In the genomic region with DNA sequence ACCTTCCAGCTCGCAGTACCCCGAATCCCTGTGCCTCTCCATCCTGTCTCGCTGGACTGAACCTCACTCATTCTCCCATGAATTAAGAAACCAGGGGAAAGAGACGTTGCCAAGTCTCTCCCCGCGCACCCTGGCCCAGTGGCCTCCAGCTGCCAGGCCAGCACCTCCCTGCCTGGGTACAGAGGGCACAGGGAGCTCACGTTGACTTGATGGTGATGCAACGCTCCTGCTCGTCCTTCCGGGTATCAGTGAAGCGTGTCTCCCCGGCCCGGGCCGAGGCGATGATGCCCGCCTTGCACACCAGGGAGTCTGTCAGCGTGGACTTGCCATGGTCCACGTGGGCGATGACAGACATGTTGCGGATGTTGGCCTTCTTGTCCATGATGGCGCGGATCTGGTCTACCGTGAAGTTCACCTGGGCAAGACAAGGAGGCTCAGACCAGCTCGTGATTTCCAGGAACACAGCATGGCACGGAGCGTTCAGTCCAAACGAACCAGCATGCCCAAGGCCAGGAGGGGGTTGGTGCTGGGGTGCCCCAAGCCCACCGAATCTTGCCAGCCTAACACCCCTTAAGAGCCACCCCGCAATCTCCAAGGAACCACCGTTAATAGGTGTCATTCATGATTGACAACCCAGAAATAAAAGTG, we compare ENCODE assay signal across 8 cellular contexts. TPM values are rescaled to one million over a fixed set of nuclear protein-coding genes. Genes with fewer than 3 reads are reported as not detected.
DNase-seq lines count a peak whose midpoint lies in the region; ATAC-seq and TF ChIP-seq lines count a peak whose summit lies in the region.

No MANE protein-coding gene starts in this region.

- BruUV-seq in MCF 10A (replicated peaks; lab: Mats Ljungman, UMichigan), result no TSS peak

- H3K9ac ChIP-seq in liver (ENCODE audit: low read depth in 1 of 2, low read length in 2 of 2), result peak overlapping the region; percentile 84 to 99

- no peak for TF ChIP-seq POLR2A in thyroid gland (IDR thresholded peaks at IDR 0.05)

- no peak for ATAC-seq in GM19023 (IDR thresholded peaks at IDR 0.05; ENCODE audit: unreplicated experiment)
- ATAC-seq in GM18867 (IDR thresholded peaks at IDR 0.05; ENCODE audit: unreplicated experiment), result no peak
- no peak for ATAC-seq in GM21825 (IDR thresholded peaks at IDR 0.05; ENCODE audit: unreplicated experiment)

- intact Hi-C loops in MCF 10A (cut with micrococcal nuclease) (loop anchor here (2.0 kb wide), 1 partner anchor 13 kb away; a partner anchor contains a TSS), thyroid gland (cut with DNase I) (loop anchor here (10.0 kb wide), 1 partner anchor 201 kb away; a partner anchor contains a TSS)

- peaks cover 0 to 38% (median 31%) of the 10 kb centered on the region in 4 donors for H3K4me1 ChIP-seq in liver (ENCODE audit: control insufficient read depth in 4 of 4, insufficient read depth in 4 of 4, low read length in 3 of 4)
- peaks cover 24 to 40% of the 10 kb centered on the region in 2 donors for H3K4me1 ChIP-seq in thyroid gland

- peak overlapping the region; percentile 91 to 97 for H3K27ac ChIP-seq in liver (ENCODE audit: low read depth in 1 of 2, low read length in 2 of 2)
- H3K27ac ChIP-seq in thyroid gland, result peak overlapping the region in 2 of 3 donors; percentile 98 to 99

- H3K9me3 ChIP-seq in liver (ENCODE audit: control insufficient read depth in 4 of 4, low read length in 3 of 4) (no peaks in the 10 kb centered on the region), thyroid gland (no peaks in the 10 kb centered on the region)

- H3K27me3 Mint-ChIP-seq in MCF 10A (ENCODE audit: insufficient read depth, unreplicated experiment), result no peaks in the 10 kb centered on the region

- H3K27ac Mint-ChIP-seq in MCF 10A (ENCODE audit: low read depth, unreplicated experiment), result peak overlapping the region; percentile 90

- no peaks in the 10 kb centered on the region for H3K27me3 ChIP-seq in liver (ENCODE audit: control insufficient read depth in 4 of 4, insufficient read depth in 4 of 4, low read length in 3 of 4)
- H3K27me3 ChIP-seq in thyroid gland, result no peaks in the 10 kb centered on the region

- TF ChIP-seq RAD21 in liver (IDR thresholded peaks at IDR 0.05), result no peak

- POLR2A ChIA-PET in MCF 10A (lab: Yijun Ruan, JAX), result interaction anchor here (0.8 to 8.9 kb wide), 13 partner anchors 8 to 842 kb away, joined by 3 to 245 read pairs (median 6); a partner anchor contains a TSS

- no peaks in the 10 kb centered on the region for H3K9me3 Mint-ChIP-seq in MCF 10A (ENCODE audit: unreplicated experiment)

- H3K36me3 ChIP-seq in liver (ENCODE audit: control insufficient read depth in 4 of 4, insufficient read depth in 3 of 4, low read depth in 1 of 4, low read length in 3 of 4) (peaks cover 35 to 48% (median 45%) of the 10 kb centered on the region in 4 donors), thyroid gland (peaks cover 50 to 51% of the 10 kb centered on the region in 2 donors)

- 8% methylated on average over 30 of the region's 30 CpGs for WGBS in liver
- WGBS in thyroid gland, 2 donors, result 34 to 47% methylated on average over 10 to 24 of the region's 30 CpGs

- TF ChIP-seq CTCF in MCF 10A (IDR thresholded peaks at IDR 0.05; ENCODE audit: unreplicated experiment), result no peak
- TF ChIP-seq CTCF in liver (IDR thresholded peaks at IDR 0.05; ENCODE audit: low read depth, low read length, missing input control), result no peak
- no peak for TF ChIP-seq CTCF in thyroid gland (IDR thresholded peaks at IDR 0.05)

- peaks cover 65% of the 10 kb centered on the region for H3K36me3 Mint-ChIP-seq in MCF 10A (ENCODE audit: insufficient read depth, unreplicated experiment)

- peak overlapping the region; percentile 95 for H3K4me3 Mint-ChIP-seq in MCF 10A (ENCODE audit: unreplicated experiment)

- CTCF ChIA-PET in MCF 10A (lab: Yijun Ruan, JAX), result interaction anchor here (1.3 to 2.7 kb wide), 3 partner anchors 9 to 132 kb away, joined by 3 to 15 read pairs (median 4); a partner anchor contains a TSS

- H3K4me3 ChIP-seq in GM08714 (ENCODE audit: low read length) (peak overlapping the region; percentile 91), liver (ENCODE audit: low read depth in 1 of 3, low read length in 3 of 3) (peak overlapping the region; percentile 74 to 99 (median 98)), thyroid gland (replicated peaks in 1 of 3) (peak overlapping the region; percentile 74 to 100 (median 85))

- DNase-seq in NAMALWA (ENCODE audit: low spot score) (peak; percentile 69), MCF 10A (ENCODE audit: unreplicated experiment) (peak; percentile 61), thyroid gland (peak; percentile 37 to 39)

- H3K4me1 Mint-ChIP-seq in MCF 10A (ENCODE audit: insufficient read depth, unreplicated experiment), result peaks cover 29% of the 10 kb centered on the region

TF ChIP-seq in liver, 16 proteins besides CTCF, POLR2A, EP300 and RAD21:
- TF ChIP-seq EGR1 (IDR thresholded peaks at IDR 0.05; ENCODE audit: low read depth in 2 of 2) (no peak), GABPA (IDR thresholded peaks at IDR 0.05 in 1 of 2, conservative IDR thresholded peaks at IDR 0.05 in 1 of 2) (peak in 1 of 2 donors; percentile 76), RXRA (IDR thresholded peaks at IDR 0.05) (peak; percentile 89), JUND (IDR thresholded peaks at IDR 0.05) (peak in 1 of 2 donors; percentile 21), TAF1 (conservative IDR thresholded peaks at IDR 0.05) (no peak), HNF4A (conservative IDR thresholded peaks at IDR 0.05) (peak; percentile 85 to 92), HNF4G (IDR thresholded peaks at IDR 0.05) (no peak), NR2F2 (IDR thresholded peaks at IDR 0.05) (no peak), FOXA2 (IDR thresholded peaks at IDR 0.05) (no peak), SP1 (IDR thresholded peaks at IDR 0.05) (peak; percentile 82), FOXA1 (IDR thresholded peaks at IDR 0.05) (no peak), YY1 (IDR thresholded peaks at IDR 0.05) (peak; percentile 85)
- TF ChIP-seq, protein P1, sequence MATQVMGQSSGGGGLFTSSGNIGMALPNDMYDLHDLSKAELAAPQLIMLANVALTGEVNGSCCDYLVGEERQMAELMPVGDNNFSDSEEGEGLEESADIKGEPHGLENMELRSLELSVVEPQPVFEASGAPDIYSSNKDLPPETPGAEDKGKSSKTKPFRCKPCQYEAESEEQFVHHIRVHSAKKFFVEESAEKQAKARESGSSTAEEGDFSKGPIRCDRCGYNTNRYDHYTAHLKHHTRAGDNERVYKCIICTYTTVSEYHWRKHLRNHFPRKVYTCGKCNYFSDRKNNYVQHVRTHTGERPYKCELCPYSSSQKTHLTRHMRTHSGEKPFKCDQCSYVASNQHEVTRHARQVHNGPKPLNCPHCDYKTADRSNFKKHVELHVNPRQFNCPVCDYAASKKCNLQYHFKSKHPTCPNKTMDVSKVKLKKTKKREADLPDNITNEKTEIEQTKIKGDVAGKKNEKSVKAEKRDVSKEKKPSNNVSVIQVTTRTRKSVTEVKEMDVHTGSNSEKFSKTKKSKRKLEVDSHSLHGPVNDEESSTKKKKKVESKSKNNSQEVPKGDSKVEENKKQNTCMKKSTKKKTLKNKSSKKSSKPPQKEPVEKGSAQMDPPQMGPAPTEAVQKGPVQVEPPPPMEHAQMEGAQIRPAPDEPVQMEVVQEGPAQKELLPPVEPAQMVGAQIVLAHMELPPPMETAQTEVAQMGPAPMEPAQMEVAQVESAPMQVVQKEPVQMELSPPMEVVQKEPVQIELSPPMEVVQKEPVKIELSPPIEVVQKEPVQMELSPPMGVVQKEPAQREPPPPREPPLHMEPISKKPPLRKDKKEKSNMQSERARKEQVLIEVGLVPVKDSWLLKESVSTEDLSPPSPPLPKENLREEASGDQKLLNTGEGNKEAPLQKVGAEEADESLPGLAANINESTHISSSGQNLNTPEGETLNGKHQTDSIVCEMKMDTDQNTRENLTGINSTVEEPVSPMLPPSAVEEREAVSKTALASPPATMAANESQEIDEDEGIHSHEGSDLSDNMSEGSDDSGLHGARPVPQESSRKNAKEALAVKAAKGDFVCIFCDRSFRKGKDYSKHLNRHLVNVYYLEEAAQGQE (IDR thresholded peaks at IDR 0.05), result peak; percentile 59
- TF ChIP-seq, protein P2, sequence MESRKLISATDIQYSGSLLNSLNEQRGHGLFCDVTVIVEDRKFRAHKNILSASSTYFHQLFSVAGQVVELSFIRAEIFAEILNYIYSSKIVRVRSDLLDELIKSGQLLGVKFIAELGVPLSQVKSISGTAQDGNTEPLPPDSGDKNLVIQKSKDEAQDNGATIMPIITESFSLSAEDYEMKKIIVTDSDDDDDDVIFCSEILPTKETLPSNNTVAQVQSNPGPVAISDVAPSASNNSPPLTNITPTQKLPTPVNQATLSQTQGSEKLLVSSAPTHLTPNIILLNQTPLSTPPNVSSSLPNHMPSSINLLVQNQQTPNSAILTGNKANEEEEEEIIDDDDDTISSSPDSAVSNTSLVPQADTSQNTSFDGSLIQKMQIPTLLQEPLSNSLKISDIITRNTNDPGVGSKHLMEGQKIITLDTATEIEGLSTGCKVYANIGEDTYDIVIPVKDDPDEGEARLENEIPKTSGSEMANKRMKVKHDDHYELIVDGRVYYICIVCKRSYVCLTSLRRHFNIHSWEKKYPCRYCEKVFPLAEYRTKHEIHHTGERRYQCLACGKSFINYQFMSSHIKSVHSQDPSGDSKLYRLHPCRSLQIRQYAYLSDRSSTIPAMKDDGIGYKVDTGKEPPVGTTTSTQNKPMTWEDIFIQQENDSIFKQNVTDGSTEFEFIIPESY (IDR thresholded peaks at IDR 0.05), result no peak
- TF ChIP-seq, protein P3, sequence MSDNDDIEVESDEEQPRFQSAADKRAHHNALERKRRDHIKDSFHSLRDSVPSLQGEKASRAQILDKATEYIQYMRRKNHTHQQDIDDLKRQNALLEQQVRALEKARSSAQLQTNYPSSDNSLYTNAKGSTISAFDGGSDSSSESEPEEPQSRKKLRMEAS (IDR thresholded peaks at IDR 0.05), result no peak
- TF ChIP-seq, protein P4, sequence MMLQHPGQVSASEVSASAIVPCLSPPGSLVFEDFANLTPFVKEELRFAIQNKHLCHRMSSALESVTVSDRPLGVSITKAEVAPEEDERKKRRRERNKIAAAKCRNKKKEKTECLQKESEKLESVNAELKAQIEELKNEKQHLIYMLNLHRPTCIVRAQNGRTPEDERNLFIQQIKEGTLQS (IDR thresholded peaks at IDR 0.05), result peak; percentile 98
TF ChIP-seq in liver: peak in this region for 8.

RNA-seq across cellular contexts. Expression of a gene that starts 1.2 kb away (rescaled TPM):
- total RNA-seq in MCF 10A (2022) (2,296 and 3,126 TPM in 2 replicates), liver (1,000 to 10,000 TPM in 1 of 2 donors, 100 to 1,000 TPM in 1; 945 to 1,090 TPM), thyroid gland (1,000 to 10,000 TPM; 1,432 to 2,189 (median 1,729) TPM)
- polyA plus RNA-seq in liver, result 100 to 1,000 TPM; 244 to 691 TPM

RNA-seq across cellular contexts. Expression of a gene that starts 13.2 kb away (rescaled TPM):
- total RNA-seq in MCF 10A (2022) (60.9 and 61.2 TPM in 2 replicates), liver (10 to 100 TPM; 20.9 to 29.5 TPM), thyroid gland (10 to 100 TPM; 29.6 to 61.7 (median 40.3) TPM)
- 10 to 100 TPM in 1 of 2 donors, 1 to 10 TPM in 1; 3.0 to 26.7 TPM for polyA plus RNA-seq in liver

RNA-seq across cellular contexts. Expression of a gene that starts 23.5 kb away (rescaled TPM):
- total RNA-seq in MCF 10A (2022) (15.1 and 31.4 TPM in 2 replicates), liver (10 to 100 TPM; 10.8 to 14.1 TPM), thyroid gland (10 to 100 TPM; 14.7 to 32.3 (median 16.0) TPM)
- polyA plus RNA-seq in liver, result 10 to 100 TPM in 1 of 2 donors, 1 to 10 TPM in 1; 5.6 to 10.4 TPM

RNA-seq across cellular contexts. Expression of a gene that starts 51.2 kb away (rescaled TPM):
- total RNA-seq in MCF 10A (2022) (not detected in 2 replicates), liver (not detected), thyroid gland (not detected)
- under 1 TPM in 1 of 2 donors, not detected in 1; 0.07 TPM for polyA plus RNA-seq in liver
